Comparison of ENCODE assay signal across 17 cellular contexts in genomic region chr20:36101201-36101600, GRCh38. TPM values are rescaled to one million over a fixed set of nuclear protein-coding genes. Genes with fewer than 3 reads are reported as not detected.
DNase-seq lines count a peak whose midpoint lies in the region; ATAC-seq, FAIRE-seq and TF ChIP-seq lines count a peak whose summit lies in the region.
"Had no signal": no experiment of that assay in that cellular context is flagged by ENCODE, and none has a peak within 500 bp of the region (broad histone marks: within the 10 kb centered on the region; RNA-seq: fewer than 3 reads in every experiment).

No MANE protein-coding gene starts in this region.

- peak overlapping the region; percentile 55 for H3K27ac Mint-ChIP-seq in chondrocyte (ENCODE audit: unreplicated experiment)
- H3K27ac Mint-ChIP-seq: CD8-positive, alpha-beta T cell; endodermal cell; T-cell had no signal

- 2 to 27% methylated on average over 2 of the region's 2 CpGs for WGBS in pancreas, 2 donors

- H3K9me3 Mint-ChIP-seq in chondrocyte (ENCODE audit: low read depth): no peaks in the 10 kb centered on the region
- H3K9me3 Mint-ChIP-seq: CD8-positive, alpha-beta T cell; endodermal cell; neural crest cell; T-cell had no signal

- peaks cover 57% of the 10 kb centered on the region for H3K4me1 Mint-ChIP-seq in chondrocyte (ENCODE audit: low read depth)

- H3K4me3 Mint-ChIP-seq in chondrocyte (ENCODE audit: unreplicated experiment): no peak overlapping the region
- H3K4me3 Mint-ChIP-seq: CD8-positive, alpha-beta T cell; endodermal cell; neural crest cell; T-cell had no signal

- no peaks in the 10 kb centered on the region for H3K36me3 Mint-ChIP-seq in chondrocyte (ENCODE audit: low read depth)
- H3K36me3 Mint-ChIP-seq: CD8-positive, alpha-beta T cell; T-cell had no signal

- no peaks in the 10 kb centered on the region for H3K27me3 Mint-ChIP-seq in chondrocyte (ENCODE audit: low read depth)
- H3K27me3 Mint-ChIP-seq: T-cell had no signal

- no peaks in the 10 kb centered on the region for H3K36me3 ChIP-seq in HEK293 (ENCODE audit: control insufficient read depth in 2 of 2, insufficient read depth in 1 of 2, low read length in 2 of 2)
- no peaks in the 10 kb centered on the region for H3K36me3 ChIP-seq in pancreas

- no peak for FAIRE-seq in pancreas (lab: Jason Lieb, UNC)
- FAIRE-seq: frontal cortex, keratinocyte had no signal

- H3K4me1 ChIP-seq in HEK293 (ENCODE audit: control insufficient read depth, insufficient read depth, low read length) (no peaks in the 10 kb centered on the region), pancreas (peaks cover 47 to 69% (median 51%) of the 10 kb centered on the region in 3 donors)

- CTCF ChIA-PET in HEK293 (lab: Yijun Ruan, JAX): no interaction called here

- POLR2A ChIA-PET in HEK293 (lab: Yijun Ruan, JAX): interaction anchor here (0.5 kb wide), 1 partner anchor 55 kb away, joined by 3 read pairs; no protein-coding TSS in a partner anchor

- no peaks in the 10 kb centered on the region for H3K27me3 ChIP-seq in pancreas

- peak; percentile 66 for DNase-seq in NCI-H345 (lab: John Stamatoyannopoulos, UW)
- DNase-seq in chondrocyte (ENCODE audit: low spot score): no peak
- peak; percentile 68 to 81 (median 74) for DNase-seq in pancreas
- no peak for DNase-seq in NCI-H226
- no peak for DNase-seq in hippocampal formation (lab: John Stamatoyannopoulos, UW)
- no peak for DNase-seq in AML-193 (lab: John Stamatoyannopoulos, UW)
- DNase-seq: activated CD4-positive, alpha-beta T cell treated with anti-CD3 and anti-CD28 coated beads for 1 hour; CD8-positive, alpha-beta T cell; endodermal cell; NCI-H526 treated with DMSO at 0.1 percent for 48 hours; T-cell had no signal

- H3K27ac ChIP-seq in HEK293 (ENCODE audit: extremely low read depth, low read depth, low read length): no peak overlapping the region
- H3K27ac ChIP-seq in pancreas: peak overlapping the region; percentile 7 to 87 (median 66)

- intact Hi-C loops in pancreas (cut with DNase I): no loop called here

- peak; percentile 47 to 74 (median 67) for ATAC-seq in pancreas
- no peak for ATAC-seq in GM18519 (IDR thresholded peaks at IDR 0.05; ENCODE audit: low FRiP score, unreplicated experiment)
- ATAC-seq: CD8-positive, alpha-beta T cell; T-cell had no signal

- TF ChIP-seq CTCF in HEK293 (tag by site-specific recombination; IDR thresholded peaks at IDR 0.05) (no peak), chondrocyte (IDR thresholded peaks at IDR 0.05) (no peak), pancreas (IDR thresholded peaks at IDR 0.05) (no peak)

- H3K4me3 ChIP-seq in HEK293 (ENCODE audit: low read depth, low read length) (no peak overlapping the region), pancreas (no peak overlapping the region)
- H3K4me3 ChIP-seq: skin epidermis had no signal

- H3K9me3 ChIP-seq in HEK293 (ENCODE audit: control insufficient read depth, insufficient read depth, low read depth, low read length): no peaks in the 10 kb centered on the region
- no peaks in the 10 kb centered on the region for H3K9me3 ChIP-seq in pancreas

TF ChIP-seq in HEK293, 187 proteins besides CTCF, POLR2A, EP300 and RAD21:
- TF ChIP-seq, protein P1, sequence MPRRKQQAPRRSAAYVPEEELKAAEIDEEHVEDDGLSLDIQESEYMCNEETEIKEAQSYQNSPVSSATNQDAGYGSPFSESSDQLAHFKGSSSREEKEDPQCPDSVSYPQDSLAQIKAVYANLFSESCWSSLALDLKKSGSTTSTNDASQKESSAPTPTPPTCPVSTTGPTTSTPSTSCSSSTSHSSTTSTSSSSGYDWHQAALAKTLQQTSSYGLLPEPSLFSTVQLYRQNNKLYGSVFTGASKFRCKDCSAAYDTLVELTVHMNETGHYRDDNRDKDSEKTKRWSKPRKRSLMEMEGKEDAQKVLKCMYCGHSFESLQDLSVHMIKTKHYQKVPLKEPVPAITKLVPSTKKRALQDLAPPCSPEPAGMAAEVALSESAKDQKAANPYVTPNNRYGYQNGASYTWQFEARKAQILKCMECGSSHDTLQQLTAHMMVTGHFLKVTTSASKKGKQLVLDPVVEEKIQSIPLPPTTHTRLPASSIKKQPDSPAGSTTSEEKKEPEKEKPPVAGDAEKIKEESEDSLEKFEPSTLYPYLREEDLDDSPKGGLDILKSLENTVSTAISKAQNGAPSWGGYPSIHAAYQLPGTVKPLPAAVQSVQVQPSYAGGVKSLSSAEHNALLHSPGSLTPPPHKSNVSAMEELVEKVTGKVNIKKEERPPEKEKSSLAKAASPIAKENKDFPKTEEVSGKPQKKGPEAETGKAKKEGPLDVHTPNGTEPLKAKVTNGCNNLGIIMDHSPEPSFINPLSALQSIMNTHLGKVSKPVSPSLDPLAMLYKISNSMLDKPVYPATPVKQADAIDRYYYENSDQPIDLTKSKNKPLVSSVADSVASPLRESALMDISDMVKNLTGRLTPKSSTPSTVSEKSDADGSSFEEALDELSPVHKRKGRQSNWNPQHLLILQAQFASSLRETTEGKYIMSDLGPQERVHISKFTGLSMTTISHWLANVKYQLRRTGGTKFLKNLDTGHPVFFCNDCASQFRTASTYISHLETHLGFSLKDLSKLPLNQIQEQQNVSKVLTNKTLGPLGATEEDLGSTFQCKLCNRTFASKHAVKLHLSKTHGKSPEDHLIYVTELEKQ (tag by site-specific recombination; IDR thresholded peaks at IDR 0.05; ENCODE audit: borderline replicate concordance): no peak
- no peak for TF ChIP-seq PRDM1 (tag by site-specific recombination; IDR thresholded peaks at IDR 0.05)
- peak; percentile 78 for TF ChIP-seq ZNF449 (tag by site-specific recombination; IDR thresholded peaks at IDR 0.05)
- TF ChIP-seq ZNF132 (tag by site-specific recombination; IDR thresholded peaks at IDR 0.05; ENCODE audit: borderline replicate concordance): no peak
- TF ChIP-seq ZNF623 (tag by site-specific recombination; IDR thresholded peaks at IDR 0.05): no peak
- peak; percentile 61 for TF ChIP-seq ZIC2 (tag by site-specific recombination; IDR thresholded peaks at IDR 0.05)
- TF ChIP-seq ZNF37A (tag by site-specific recombination; IDR thresholded peaks at IDR 0.05): no peak
- TF ChIP-seq ZNF670 (tag by site-specific recombination; IDR thresholded peaks at IDR 0.05; ENCODE audit: low read depth): no peak
- 0 out of 2 replicates have a peak, but pooled peaks have one; percentile 8 for TF ChIP-seq GLIS1 (tag by site-specific recombination; IDR thresholded peaks at IDR 0.05)

RNA-seq across cellular contexts. Expression of gene EPB41L1, which starts 53.3 kb away (rescaled TPM):
- total RNA-seq in chondrocyte (41.1 to 42.7 TPM (median 42.1 TPM) in 3 replicates), pancreas (10 to 100 TPM; 23.4 to 40.5 (median 30.8) TPM)
- polyA plus RNA-seq in pancreas: 10 to 100 TPM; 17.6 to 31.4 TPM

Comparison
In these comparisons a context has a peak if more than half of its experiments do, and no peak if none do; other contexts are left out.
1. DNase-seq: peak in NCI-H345 (single experiment) and pancreas (6 of 6); none in chondrocyte (single experiment), NCI-H226 (single experiment), hippocampal formation (0 of 2) and AML-193 (0 of 2).